In the genomic region with DNA sequence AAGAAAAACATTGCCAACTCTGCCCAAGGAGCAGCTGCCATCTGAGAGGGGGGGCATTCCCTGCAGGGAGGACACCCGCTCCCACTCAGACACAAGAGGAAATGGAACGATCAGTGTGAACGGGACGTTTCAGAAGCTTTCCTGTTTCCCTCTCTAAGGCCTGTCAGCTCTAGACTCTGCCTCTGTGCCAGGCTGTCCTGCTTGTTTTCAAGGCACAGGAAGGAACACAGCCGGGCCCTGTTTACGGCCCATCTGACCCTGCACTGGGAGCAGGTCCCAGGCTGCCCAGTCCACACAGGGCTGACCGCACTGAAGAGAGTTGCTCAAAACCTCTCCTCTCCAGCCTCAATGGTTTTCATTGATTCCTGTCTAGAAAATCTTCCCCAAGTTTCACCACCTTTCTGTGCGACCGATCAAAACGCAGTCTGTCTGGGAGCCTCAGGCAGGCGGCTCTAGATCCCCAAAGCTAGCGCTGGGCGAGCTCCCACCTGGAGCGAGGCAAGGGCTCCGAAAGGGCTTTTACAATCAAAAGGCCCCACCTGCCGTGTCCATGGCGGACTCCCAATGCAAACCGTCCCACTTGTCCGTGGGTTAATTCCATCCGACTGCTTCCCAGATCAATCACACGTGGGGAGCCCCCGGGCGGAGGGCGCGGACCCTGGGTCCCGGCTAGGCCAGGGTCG, we compare ENCODE assay signal across 8 cellular contexts. TPM values are rescaled to one million over a fixed set of nuclear protein-coding genes. Genes with fewer than 3 reads are reported as not detected.
DNase-seq lines count a peak whose midpoint lies in the region; ATAC-seq, FAIRE-seq and TF ChIP-seq lines count a peak whose summit lies in the region.

No MANE protein-coding gene starts in this region.

- no peaks in the 10 kb centered on the region for H3K27me3 ChIP-seq in endodermal cell (ENCODE audit: control insufficient read depth, insufficient read depth, low read length, poor library complexity, severe bottlenecking)
- H3K27me3 ChIP-seq in muscle layer of colon (ENCODE audit: control insufficient read depth in 1 of 2, insufficient read depth in 2 of 2, low read length in 2 of 2), result no peaks in the 10 kb centered on the region

- H3K4me3 ChIP-seq in endodermal cell (ENCODE audit: low read length) (peak overlapping the region; percentile 80), muscle layer of colon (ENCODE audit: low read depth in 1 of 2, low read length in 2 of 2) (peak overlapping the region; percentile 56 to 87)

- H3K4me1 ChIP-seq in endodermal cell (ENCODE audit: control insufficient read depth, insufficient read depth, low read length), result peaks cover 10% of the 10 kb centered on the region
- H3K4me1 ChIP-seq in muscle layer of colon (ENCODE audit: insufficient read depth, low read length), result peaks cover 50% of the 10 kb centered on the region

- H3K4me3 Mint-ChIP-seq in endodermal cell, result peak overlapping the region; percentile 65

- no peaks in the 10 kb centered on the region for H3K36me3 ChIP-seq in endodermal cell (ENCODE audit: control insufficient read depth, insufficient read depth, low read length)
- no peaks in the 10 kb centered on the region for H3K36me3 ChIP-seq in muscle layer of colon (ENCODE audit: insufficient read depth, low read length)

- H3K9me3 ChIP-seq in endodermal cell (ENCODE audit: control insufficient read depth, low read length) (no peaks in the 10 kb centered on the region), muscle layer of colon (ENCODE audit: low read length) (no peaks in the 10 kb centered on the region)

- H3K27ac ChIP-seq in endodermal cell (ENCODE audit: low read depth, low read length) (no peak overlapping the region), muscle layer of colon (ENCODE audit: low read depth, low read length) (peak overlapping the region; percentile 95)

- no peaks in the 10 kb centered on the region for H3K36me3 Mint-ChIP-seq in endodermal cell (ENCODE audit: low read depth)

- DNase-seq in GF-D8 (lab: John Stamatoyannopoulos, UW) (peak; percentile 51), RPMI8226 (peak; percentile 43), endodermal cell (no peak), NCI-H2081 treated with DMSO at 0.1 percent for 48 hours (lab: John Stamatoyannopoulos, UW) (no peak), D721Med (ENCODE audit: insufficient read length, low spot score) (no peak)

- WGBS in endodermal cell (ENCODE audit: insufficient coverage in 1 of 2, insufficient read length in 1 of 2), 2 experiments, result 80 to 86% methylated on average over 24 to 27 of the region's 27 CpGs

- no peaks in the 10 kb centered on the region for H3K9me3 Mint-ChIP-seq in endodermal cell

- H3K27ac Mint-ChIP-seq in endodermal cell, result no peak overlapping the region

- peaks cover 12% of the 10 kb centered on the region for H3K4me1 Mint-ChIP-seq in endodermal cell

- H3K9ac ChIP-seq in endodermal cell (ENCODE audit: extremely low read depth, low read length, poor library complexity, severe bottlenecking) (peak overlapping the region; percentile 79), muscle layer of colon (ENCODE audit: low read length) (peak overlapping the region; percentile 96)

- no peak for TF ChIP-seq CTCF in endodermal cell (conservative IDR thresholded peaks at IDR 0.05)
- no peak for TF ChIP-seq CTCF in D721Med (IDR thresholded peaks at IDR 0.05; ENCODE audit: insufficient read depth, missing control alignments)

- no peak for FAIRE-seq in D721Med (lab: Jason Lieb, UNC)

- ATAC-seq in HG03045 (IDR thresholded peaks at IDR 0.05; ENCODE audit: unreplicated experiment) (no peak), GM21723 (IDR thresholded peaks at IDR 0.05; ENCODE audit: unreplicated experiment) (no peak)

- peaks cover 5% of the 10 kb centered on the region for H3K27me3 Mint-ChIP-seq in endodermal cell (ENCODE audit: insufficient read depth)

RNA-seq across cellular contexts. Expression of gene PIEZO1, which starts 1.5 kb away (rescaled TPM):
- 10 to 100 TPM; 84.1 to 97.0 TPM for total RNA-seq in endodermal cell
- 26.7 TPM for polyA plus RNA-seq in endodermal cell (2013, experiment 1 of 2)
- 28.6 TPM for polyA plus RNA-seq in endodermal cell (2013, experiment 2 of 2)

RNA-seq across cellular contexts. Expression of gene CDT1, which starts 20.1 kb away (rescaled TPM):
- 10 to 100 TPM; 57.1 to 63.0 TPM for total RNA-seq in endodermal cell
- polyA plus RNA-seq in endodermal cell (2013, experiment 1 of 2), result 41.5 TPM
- polyA plus RNA-seq in endodermal cell (2013, experiment 2 of 2), result 34.7 TPM

RNA-seq across cellular contexts. Expression of gene APRT, which starts 28.2 kb away (rescaled TPM):
- 100 to 1,000 TPM; 200 to 230 TPM for total RNA-seq in endodermal cell
- 93.5 TPM for polyA plus RNA-seq in endodermal cell (2013, experiment 1 of 2)
- 91.5 TPM for polyA plus RNA-seq in endodermal cell (2013, experiment 2 of 2)

Comparison
In these comparisons a context has a peak if more than half of its experiments do, and no peak if none do; other contexts are left out.
1. DNase-seq: peak in GF-D8 (single experiment) and RPMI8226 (single experiment); none in endodermal cell (single experiment), NCI-H2081 treated with DMSO at 0.1 percent for 48 hours (single experiment) and D721Med (single experiment).